9 cellular contexts compared by ENCODE assay signal in the genomic region with DNA sequence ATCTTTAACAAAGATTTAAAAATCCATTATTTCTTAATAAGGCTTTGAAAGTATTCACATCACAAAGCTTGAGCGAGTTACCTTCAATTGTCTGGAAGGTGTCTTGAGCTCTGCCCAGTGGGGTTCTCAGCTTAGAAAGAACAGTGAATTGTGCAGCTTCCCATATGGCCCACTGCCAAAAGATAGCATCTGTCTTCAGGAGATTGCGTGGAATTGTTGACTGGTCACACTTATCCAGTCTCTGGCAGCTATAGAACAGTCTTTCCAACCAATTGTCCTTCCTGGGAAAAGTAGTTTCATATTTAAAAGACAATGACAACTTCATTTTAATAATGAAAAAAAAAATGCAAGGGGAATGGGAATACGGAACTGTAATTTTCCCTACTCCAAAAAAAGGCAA. TPM values are rescaled to one million over a fixed set of nuclear protein-coding genes. Genes with fewer than 3 reads are reported as not detected.
DNase-seq lines count a peak whose midpoint lies in the region; ATAC-seq, FAIRE-seq and TF ChIP-seq lines count a peak whose summit lies in the region.
"Not testable (repeated sequence)": the region's sequence is repeated elsewhere in the genome, so short reads cannot be mapped to it uniquely, and the experiment has no call there.
"Had no signal": no experiment of that assay in that cellular context is flagged by ENCODE, and none has a peak within 500 bp of the region (broad histone marks: within the 10 kb centered on the region; RNA-seq: fewer than 3 reads in every experiment).

No MANE protein-coding gene starts in this region.

- H3K4me2 ChIP-seq in K562 (ENCODE audit: insufficient read depth, low read length); endothelial cell of umbilical vein (ENCODE audit: insufficient read depth, low read length): not testable (repeated sequence)

- H3K9me3 Mint-ChIP-seq in glutamatergic neuron (ENCODE audit: unreplicated experiment): not testable (repeated sequence)

- CTCF ChIA-PET in K562 (lab: Yijun Ruan, JAX; ENCODE audit: low intra/inter-chr PET ratio); endothelial cell of umbilical vein (lab: Charles Lee): not testable (repeated sequence)

- not testable (repeated sequence) for ATAC-seq in K562

- TF ChIP-seq EP300 in K562 (IDR thresholded peaks at IDR 0.05; ENCODE audit: low read length): not testable (repeated sequence)

- H3K79me2 ChIP-seq in K562 (ENCODE audit: control insufficient read depth, insufficient read depth, low read length); endothelial cell of umbilical vein (ENCODE audit: control insufficient read depth, insufficient read depth, low read length): not testable (repeated sequence)

- dilution Hi-C loops in endothelial cell of umbilical vein (cut with MboI; ENCODE audit: extremely low pct_ligation_motif_present, low sequenced_read_pairs): not testable (repeated sequence)

- not testable (repeated sequence) for H3K9me1 ChIP-seq in K562 (ENCODE audit: control insufficient read depth, insufficient read depth, low read length); endothelial cell of umbilical vein (replicated peaks; ENCODE audit: control insufficient read depth, extremely low read depth, insufficient read depth, low read length)

- POLR2A ChIA-PET in K562 (lab: Yijun Ruan, JAX); endothelial cell of umbilical vein (lab: Charles Lee): not testable (repeated sequence)

- not testable (repeated sequence) for TF ChIP-seq POLR2A in K562 (conservative IDR thresholded peaks at IDR 0.05); endothelial cell of umbilical vein (IDR thresholded peaks at IDR 0.05; ENCODE audit: low read depth, low read length)

- TF ChIP-seq CTCF in K562 (IDR thresholded peaks at IDR 0.05 in 2 of 3, conservative IDR thresholded peaks at IDR 0.05 in 1 of 3; ENCODE audit: insufficient read depth in 2 of 3, low read depth in 1 of 3, low read length in 3 of 3); endothelial cell of umbilical vein (IDR thresholded peaks at IDR 0.05; ENCODE audit: extremely low read depth in 1 of 2, insufficient read depth in 1 of 2, low read depth in 1 of 2, low read length in 2 of 2); glutamatergic neuron (IDR thresholded peaks at IDR 0.05; ENCODE audit: partially characterized antibody, unreplicated experiment): not testable (repeated sequence)

- not testable (repeated sequence) for H4K20me1 ChIP-seq in K562 (replicated peaks; ENCODE audit: control insufficient read depth, insufficient read depth, low read length); endothelial cell of umbilical vein (replicated peaks; ENCODE audit: control insufficient read depth, extremely low read depth, insufficient read depth, low read length)

- not testable (repeated sequence) for BruUV-seq in K562 (replicated peaks; lab: Mats Ljungman, UMichigan); endothelial cell of umbilical vein (replicated peaks; lab: Mats Ljungman, UMichigan)

- intact Hi-C loops in K562 (cut with micrococcal nuclease); endothelial cell of umbilical vein (cut with micrococcal nuclease): not testable (repeated sequence)

- not testable (repeated sequence) for H3K27me3 ChIP-seq in K562 (ENCODE audit: control insufficient read depth in 2 of 2, insufficient read depth in 2 of 2, low read length in 2 of 2); endothelial cell of umbilical vein (ENCODE audit: control insufficient read depth in 2 of 2, insufficient read depth in 2 of 2, low read length in 2 of 2)

- not testable (repeated sequence) for H3K4me1 ChIP-seq in K562 (replicated peaks in 1 of 2; ENCODE audit: control insufficient read depth in 2 of 2, insufficient read depth in 2 of 2, low read length in 2 of 2); endothelial cell of umbilical vein (ENCODE audit: control insufficient read depth, extremely low read depth, insufficient read depth, low read length)

- not testable (repeated sequence) for FAIRE-seq in K562 (lab: Jason Lieb, UNC); endothelial cell of umbilical vein (lab: Jason Lieb, UNC)

- DNase-seq in G401 (ENCODE audit: low spot score) (peak; percentile 61), NCI-H2171 treated with DMSO at 0.1 percent for 48 hours (lab: John Stamatoyannopoulos, UW) (peak; percentile 49), NCI-H82 (lab: John Stamatoyannopoulos, UW) (peak; percentile 67), K562 (ENCODE audit: extremely low read depth in 1 of 4, low spot score in 3 of 4) (peak in 1 of 4 experiments; percentile 12), endothelial cell of umbilical vein (ENCODE audit: low read depth, low spot score) (peak; percentile 85)
- not testable (repeated sequence) for DNase-seq in glutamatergic neuron

- not testable (repeated sequence) for H3K4me1 Mint-ChIP-seq in glutamatergic neuron (ENCODE audit: low read depth, unreplicated experiment)

- H3K36me3 Mint-ChIP-seq in glutamatergic neuron (ENCODE audit: unreplicated experiment): not testable (repeated sequence)

- not testable (repeated sequence) for H3K9ac ChIP-seq in K562 (ENCODE audit: insufficient read depth in 1 of 2, low read depth in 2 of 2, low read length in 2 of 2); endothelial cell of umbilical vein (replicated peaks; ENCODE audit: extremely low read depth, insufficient read depth, low read length)

- WGBS in K562 (ENCODE audit: insufficient coverage, low coverage, missing lambda C conversion rate): 43% methylated on average over 2 of the region's 3 CpGs

- H3K9me3 ChIP-seq in K562 (replicated peaks; ENCODE audit: control insufficient read depth, insufficient read depth, low read depth, low read length); endothelial cell of umbilical vein (replicated peaks; ENCODE audit: control insufficient read depth, insufficient read depth, low read length): not testable (repeated sequence)

- not testable (repeated sequence) for H2AFZ ChIP-seq in K562 (ENCODE audit: low read depth, low read length); endothelial cell of umbilical vein (ENCODE audit: low read depth, low read length)

- H3K4me3 Mint-ChIP-seq in glutamatergic neuron (ENCODE audit: unreplicated experiment): not testable (repeated sequence)

- in situ Hi-C loops in G401 (cut with HindIII; ENCODE audit: low sequenced_read_pairs); K562 (cut with MboI): not testable (repeated sequence)

- not testable (repeated sequence) for H3K4me3 ChIP-seq in K562; endothelial cell of umbilical vein (replicated peaks in 1 of 3; ENCODE audit: insufficient read depth in 1 of 3, low read depth in 1 of 3, low read length in 3 of 3)

- peaks cover 11% of the 10 kb centered on the region; the same call in 1 of the 3 replicates for H3K36me3 ChIP-seq in K562 (ENCODE audit: control insufficient read depth, insufficient read depth, low read length)
- not testable (repeated sequence) for H3K36me3 ChIP-seq in endothelial cell of umbilical vein (ENCODE audit: control insufficient read depth in 2 of 2, extremely low read depth in 1 of 2, insufficient read depth in 2 of 2, low read length in 2 of 2)

- H3K27me3 Mint-ChIP-seq in glutamatergic neuron (ENCODE audit: unreplicated experiment): not testable (repeated sequence)

- H3K27ac ChIP-seq in K562 (ENCODE audit: extremely low read depth, low read depth, low read length): not testable (repeated sequence)
- peak overlapping the region; percentile 45 for H3K27ac ChIP-seq in endothelial cell of umbilical vein (ENCODE audit: insufficient read depth, low read depth, low read length)

- not testable (repeated sequence) for TF ChIP-seq RAD21 in K562 (CRISPR knock-in tag; conservative IDR thresholded peaks at IDR 0.05 in 1 of 2, IDR thresholded peaks at IDR 0.05 in 1 of 2)

- peak overlapping the region; percentile 68 for H3K27ac Mint-ChIP-seq in glutamatergic neuron (ENCODE audit: unreplicated experiment)

RNA-seq across cellular contexts. Expression of gene EXOSC6, which starts 19.9 kb away (rescaled TPM):
- total RNA-seq in G401 (2014; rRNA removed; shearing (Covaris generic)): 29.6 and 37.5 TPM in 2 replicates
- 28.6 and 30.6 TPM in 2 replicates for total RNA-seq in K562 (2011; cell fraction: chromatin; rRNA removed; ENCODE audit: low replicate concordance)
- 22.5 and 25.3 TPM in 2 replicates for total RNA-seq in K562 (2011; cell fraction: nucleolus; rRNA removed)
- 28.2 and 46.0 TPM in 2 replicates for total RNA-seq in K562 (2011; cell fraction: nucleoplasm; rRNA removed)
- total RNA-seq in K562 (2014; rRNA removed) (25.2 and 28.4 TPM in 2 replicates), K562 (2014; rRNA removed; fragmentation: Illumina TruSeq; extraction: Trizol) (17.1 and 18.5 TPM in 2 replicates), K562 (2015; rRNA removed; fragmentation: Illumina TruSeq; extraction: Trizol) (18.4 and 19.5 TPM in 2 replicates), K562 (2021) (27.6 and 29.0 TPM in 2 replicates), endothelial cell of umbilical vein (29.2 and 30.6 TPM in 2 replicates), glutamatergic neuron (ENCODE audit: unreplicated experiment) (62.8 TPM)
- polyA plus RNA-seq in K562 (2011; rRNA removed) (9.5 and 11.2 TPM in 2 replicates), K562 (2014; fragmentation: Illumina TruSeq; extraction: Trizol) (10.0 and 10.3 TPM in 2 replicates), K562 (2014; fragmentation: Nextera tagmentation; extraction: Ambion mirVana) (10 to 100 TPM in 1 of 2 experiments, 1 to 10 TPM in 1; 9.2 to 11.6 TPM), K562 (2014; rRNA removed) (15.6 and 21.8 TPM in 2 replicates), endothelial cell of umbilical vein (11.6 and 12.6 TPM in 2 replicates)
- 13.2 and 14.7 TPM in 2 replicates for polyA plus RNA-seq in K562 (2011; cell fraction: cytosol; rRNA removed)
- polyA plus RNA-seq in K562 (2011; cell fraction: nucleus; rRNA removed): 7.1 and 8.3 TPM in 2 replicates
- 7.8 and 8.0 TPM in 2 replicates for polyA plus RNA-seq in K562 (2012)
- polyA minus RNA-seq in K562 (2011; rRNA and poly(A)+ RNA removed): 6.4 and 8.2 TPM in 2 replicates
- polyA minus RNA-seq in K562 (2011; cell fraction: cytosol; rRNA and poly(A)+ RNA removed): 10.4 and 13.6 TPM in 2 replicates
- 5.3 and 7.2 TPM in 2 replicates for polyA minus RNA-seq in K562 (2011; cell fraction: nucleus; rRNA and poly(A)+ RNA removed)
- polyA plus RNA-seq in endothelial cell of umbilical vein (2011; cell fraction: cytosol; rRNA removed): 10.8 and 10.9 TPM in 2 replicates
- 8.4 and 10.0 TPM in 2 replicates for polyA plus RNA-seq in endothelial cell of umbilical vein (2011; cell fraction: nucleus; rRNA removed)
- 6.7 and 7.4 TPM in 2 replicates for polyA plus RNA-seq in endothelial cell of umbilical vein (2012)
- 10.3 and 12.3 TPM in 2 replicates for polyA minus RNA-seq in endothelial cell of umbilical vein
- 16.2 TPM for polyA minus RNA-seq in endothelial cell of umbilical vein (2011; cell fraction: cytosol; rRNA and poly(A)+ RNA removed)
- polyA minus RNA-seq in endothelial cell of umbilical vein (2011; cell fraction: nucleus; rRNA and poly(A)+ RNA removed): 8.8 and 11.3 TPM in 2 replicates

RNA-seq across cellular contexts. Expression of gene AARS1, which starts 57.5 kb away (rescaled TPM):
- 73.5 and 95.4 TPM in 2 replicates for total RNA-seq in G401 (2014; rRNA removed; shearing (Covaris generic))
- total RNA-seq in K562 (2011; cell fraction: chromatin; rRNA removed; ENCODE audit: low replicate concordance): 449 and 606 TPM in 2 replicates
- 336 and 371 TPM in 2 replicates for total RNA-seq in K562 (2011; cell fraction: nucleolus; rRNA removed)
- total RNA-seq in K562 (2011; cell fraction: nucleoplasm; rRNA removed): 264 and 340 TPM in 2 replicates
- 174 and 200 TPM in 2 replicates for total RNA-seq in K562 (2014; rRNA removed)
- 104 and 106 TPM in 2 replicates for total RNA-seq in K562 (2014; rRNA removed; fragmentation: Illumina TruSeq; extraction: Trizol)
- 73.1 and 73.7 TPM in 2 replicates for total RNA-seq in K562 (2015; rRNA removed; fragmentation: Illumina TruSeq; extraction: Trizol)
- 190 and 207 TPM in 2 replicates for total RNA-seq in K562 (2021)
- 235 and 246 TPM in 2 replicates for polyA plus RNA-seq in K562 (2011; rRNA removed)
- 173 and 214 TPM in 2 replicates for polyA plus RNA-seq in K562 (2011; cell fraction: cytosol; rRNA removed)
- 258 and 317 TPM in 2 replicates for polyA plus RNA-seq in K562 (2011; cell fraction: nucleus; rRNA removed)
- 179 and 372 TPM in 2 replicates for polyA plus RNA-seq in K562 (2012)
- 213 and 235 TPM in 2 replicates for polyA plus RNA-seq in K562 (2014; fragmentation: Illumina TruSeq; extraction: Trizol)
- polyA plus RNA-seq in K562 (2014; fragmentation: Nextera tagmentation; extraction: Ambion mirVana): 100 to 1,000 TPM in 1 of 2 experiments, 10 to 100 TPM in 1; 50.1 to 138 TPM
- polyA plus RNA-seq in K562 (2014; rRNA removed): 165 and 174 TPM in 2 replicates
- polyA minus RNA-seq in K562 (2011; rRNA and poly(A)+ RNA removed): 357 and 399 TPM in 2 replicates
- 148 and 160 TPM in 2 replicates for polyA minus RNA-seq in K562 (2011; cell fraction: cytosol; rRNA and poly(A)+ RNA removed)
- polyA minus RNA-seq in K562 (2011; cell fraction: nucleus; rRNA and poly(A)+ RNA removed): 91.4 and 170 TPM in 2 replicates
- total RNA-seq in endothelial cell of umbilical vein: 109 and 110 TPM in 2 replicates
- 58.9 and 71.3 TPM in 2 replicates for polyA plus RNA-seq in endothelial cell of umbilical vein
- 82.0 and 84.3 TPM in 2 replicates for polyA plus RNA-seq in endothelial cell of umbilical vein (2011; cell fraction: cytosol; rRNA removed)
- 115 and 118 TPM in 2 replicates for polyA plus RNA-seq in endothelial cell of umbilical vein (2011; cell fraction: nucleus; rRNA removed)
- 99.2 and 104 TPM in 2 replicates for polyA plus RNA-seq in endothelial cell of umbilical vein (2012)
- 116 and 125 TPM in 2 replicates for polyA minus RNA-seq in endothelial cell of umbilical vein
- polyA minus RNA-seq in endothelial cell of umbilical vein (2011; cell fraction: cytosol; rRNA and poly(A)+ RNA removed): 144 TPM
- 42.4 and 56.3 TPM in 2 replicates for polyA minus RNA-seq in endothelial cell of umbilical vein (2011; cell fraction: nucleus; rRNA and poly(A)+ RNA removed)
- total RNA-seq in glutamatergic neuron (ENCODE audit: unreplicated experiment): 179 TPM

RNA-seq across cellular contexts. Expression of gene CLEC18C, which starts 58.2 kb away (rescaled TPM):
- total RNA-seq in G401 (2014; rRNA removed; shearing (Covaris generic)): not detected in 2 replicates
- 6.2 and 13.1 TPM in 2 replicates for total RNA-seq in K562 (2011; cell fraction: chromatin; rRNA removed; ENCODE audit: low replicate concordance)
- total RNA-seq in K562 (2011; cell fraction: nucleolus; rRNA removed): 11.7 TPM in 2 replicates
- total RNA-seq in K562 (2011; cell fraction: nucleoplasm; rRNA removed): 5.7 and 6.2 TPM in 2 replicates
- 1.0 and 1.3 TPM in 2 replicates for total RNA-seq in K562 (2014; rRNA removed)
- 0.15 TPM in 1 of 2 replicates, not detected in the other for total RNA-seq in K562 (2014; rRNA removed; fragmentation: Illumina TruSeq; extraction: Trizol)
- 0.54 and 0.90 TPM in 2 replicates for total RNA-seq in K562 (2015; rRNA removed; fragmentation: Illumina TruSeq; extraction: Trizol)
- total RNA-seq in K562 (2021): 0.62 and 0.89 TPM in 2 replicates
- polyA plus RNA-seq in K562 (2011; rRNA removed): 0.35 and 1.1 TPM in 2 replicates
- 0.24 TPM in 2 replicates for polyA plus RNA-seq in K562 (2011; cell fraction: cytosol; rRNA removed)
- polyA plus RNA-seq in K562 (2011; cell fraction: nucleus; rRNA removed): 10.8 and 12.1 TPM in 2 replicates
- 0.39 and 0.89 TPM in 2 replicates for polyA plus RNA-seq in K562 (2012)
- polyA plus RNA-seq in K562 (2014; fragmentation: Illumina TruSeq; extraction: Trizol): 0.06 and 0.11 TPM in 2 replicates
- not detected for polyA plus RNA-seq in K562 (2014; fragmentation: Nextera tagmentation; extraction: Ambion mirVana)
- polyA plus RNA-seq in K562 (2014; rRNA removed): 0.38 and 0.60 TPM in 2 replicates
- 0.99 and 1.0 TPM in 2 replicates for polyA minus RNA-seq in K562 (2011; rRNA and poly(A)+ RNA removed)
- polyA minus RNA-seq in K562 (2011; cell fraction: cytosol; rRNA and poly(A)+ RNA removed): 0.95 and 2.3 TPM in 2 replicates
- 6.7 and 8.3 TPM in 2 replicates for polyA minus RNA-seq in K562 (2011; cell fraction: nucleus; rRNA and poly(A)+ RNA removed)
- 0.42 TPM in 1 of 2 replicates, not detected in the other for total RNA-seq in endothelial cell of umbilical vein
- 0.06 TPM in 1 of 2 replicates, not detected in the other for polyA plus RNA-seq in endothelial cell of umbilical vein
- polyA plus RNA-seq in endothelial cell of umbilical vein (2011; cell fraction: cytosol; rRNA removed): not detected in 2 replicates
- 0.32 and 0.33 TPM in 2 replicates for polyA plus RNA-seq in endothelial cell of umbilical vein (2011; cell fraction: nucleus; rRNA removed)
- polyA plus RNA-seq in endothelial cell of umbilical vein (2012): not detected in 2 replicates
- 0.85 TPM in 1 of 2 replicates, not detected in the other for polyA minus RNA-seq in endothelial cell of umbilical vein
- polyA minus RNA-seq in endothelial cell of umbilical vein (2011; cell fraction: cytosol; rRNA and poly(A)+ RNA removed): not detected
- polyA minus RNA-seq in endothelial cell of umbilical vein (2011; cell fraction: nucleus; rRNA and poly(A)+ RNA removed): 0.19 and 0.87 TPM in 2 replicates
- total RNA-seq in glutamatergic neuron (ENCODE audit: unreplicated experiment): 0.66 TPM
- total RNA-seq: GM23338, H4 had no signal
- polyA plus RNA-seq: CD4-positive, alpha-beta memory T cell had no signal
